Comparison of ENCODE assay signal across 1 cellular context in the genomic region with DNA sequence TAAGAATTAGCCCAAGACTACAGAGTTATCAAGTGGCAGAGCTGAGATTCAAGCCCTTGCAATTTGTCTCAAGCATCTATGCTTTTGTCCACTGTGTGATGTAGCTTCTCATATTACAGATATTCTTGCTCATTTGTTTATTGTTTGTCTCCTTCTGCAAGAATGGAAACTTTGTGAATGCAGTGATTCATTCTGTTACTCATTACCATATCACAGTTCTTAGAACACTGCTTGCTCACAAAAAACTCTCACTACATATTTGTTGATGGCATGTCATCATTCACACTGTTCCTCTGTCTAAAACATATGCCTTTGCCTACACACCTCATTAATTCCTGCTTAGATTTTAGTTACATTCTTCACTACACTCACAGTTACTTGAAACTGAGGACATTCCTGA.
TF ChIP-seq lines count a peak whose summit lies in the region.

No MANE protein-coding gene starts in this region.

TF ChIP-seq in WTC11, 78 proteins besides CTCF, POLR2A, EP300 and RAD21 (continued from another document):
- TF ChIP-seq, protein P1, sequence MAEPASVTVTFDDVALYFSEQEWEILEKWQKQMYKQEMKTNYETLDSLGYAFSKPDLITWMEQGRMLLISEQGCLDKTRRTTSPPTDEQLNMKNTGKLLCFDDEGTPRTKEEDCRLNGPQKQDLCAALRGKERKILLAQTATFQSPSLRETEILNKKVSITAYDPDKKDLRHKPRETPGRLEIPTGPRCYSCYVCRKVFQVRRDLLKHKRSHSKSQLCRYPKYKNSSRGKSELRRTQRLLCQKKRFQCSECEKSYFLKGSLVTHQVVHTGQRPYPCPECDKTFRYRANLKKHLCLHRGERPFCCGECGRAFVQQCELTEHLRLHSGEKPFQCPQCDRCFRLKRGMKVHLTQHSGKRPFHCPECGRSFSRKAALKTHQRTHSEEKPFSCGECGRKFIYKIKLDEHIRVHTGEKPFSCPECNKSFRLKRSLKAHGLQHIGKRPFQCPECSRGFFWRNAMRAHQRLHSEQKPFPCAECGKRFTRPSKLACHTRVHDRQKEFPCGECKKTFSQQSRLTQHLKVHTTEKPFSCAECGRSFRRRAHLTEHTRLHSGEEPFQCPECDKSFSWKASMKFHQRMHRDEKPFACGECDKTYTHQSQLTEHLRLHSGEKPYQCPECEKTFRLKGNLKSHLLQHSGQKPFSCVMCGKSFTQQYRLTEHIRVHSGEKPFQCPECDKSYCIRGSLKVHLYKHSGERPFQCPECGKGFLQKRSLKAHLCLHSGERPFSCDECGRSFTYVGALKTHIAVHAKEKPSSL (CRISPR knock-in tag; conservative IDR thresholded peaks at IDR 0.05): no peak
- no peak for TF ChIP-seq FOXK1 (CRISPR knock-in tag; IDR thresholded peaks at IDR 0.05)
- no peak for TF ChIP-seq ZNF219 (CRISPR knock-in tag; IDR thresholded peaks at IDR 0.05; ENCODE audit: borderline replicate concordance)
- no peak for TF ChIP-seq SMAD3 (CRISPR knock-in tag; IDR thresholded peaks at IDR 0.05; ENCODE audit: borderline replicate concordance)
- no peak for TF ChIP-seq TEAD4 (CRISPR knock-in tag; IDR thresholded peaks at IDR 0.05)
- TF ChIP-seq, protein P2, sequence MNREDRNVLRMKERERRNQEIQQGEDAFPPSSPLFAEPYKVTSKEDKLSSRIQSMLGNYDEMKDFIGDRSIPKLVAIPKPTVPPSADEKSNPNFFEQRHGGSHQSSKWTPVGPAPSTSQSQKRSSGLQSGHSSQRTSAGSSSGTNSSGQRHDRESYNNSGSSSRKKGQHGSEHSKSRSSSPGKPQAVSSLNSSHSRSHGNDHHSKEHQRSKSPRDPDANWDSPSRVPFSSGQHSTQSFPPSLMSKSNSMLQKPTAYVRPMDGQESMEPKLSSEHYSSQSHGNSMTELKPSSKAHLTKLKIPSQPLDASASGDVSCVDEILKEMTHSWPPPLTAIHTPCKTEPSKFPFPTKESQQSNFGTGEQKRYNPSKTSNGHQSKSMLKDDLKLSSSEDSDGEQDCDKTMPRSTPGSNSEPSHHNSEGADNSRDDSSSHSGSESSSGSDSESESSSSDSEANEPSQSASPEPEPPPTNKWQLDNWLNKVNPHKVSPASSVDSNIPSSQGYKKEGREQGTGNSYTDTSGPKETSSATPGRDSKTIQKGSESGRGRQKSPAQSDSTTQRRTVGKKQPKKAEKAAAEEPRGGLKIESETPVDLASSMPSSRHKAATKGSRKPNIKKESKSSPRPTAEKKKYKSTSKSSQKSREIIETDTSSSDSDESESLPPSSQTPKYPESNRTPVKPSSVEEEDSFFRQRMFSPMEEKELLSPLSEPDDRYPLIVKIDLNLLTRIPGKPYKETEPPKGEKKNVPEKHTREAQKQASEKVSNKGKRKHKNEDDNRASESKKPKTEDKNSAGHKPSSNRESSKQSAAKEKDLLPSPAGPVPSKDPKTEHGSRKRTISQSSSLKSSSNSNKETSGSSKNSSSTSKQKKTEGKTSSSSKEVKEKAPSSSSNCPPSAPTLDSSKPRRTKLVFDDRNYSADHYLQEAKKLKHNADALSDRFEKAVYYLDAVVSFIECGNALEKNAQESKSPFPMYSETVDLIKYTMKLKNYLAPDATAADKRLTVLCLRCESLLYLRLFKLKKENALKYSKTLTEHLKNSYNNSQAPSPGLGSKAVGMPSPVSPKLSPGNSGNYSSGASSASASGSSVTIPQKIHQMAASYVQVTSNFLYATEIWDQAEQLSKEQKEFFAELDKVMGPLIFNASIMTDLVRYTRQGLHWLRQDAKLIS (CRISPR knock-in tag; IDR thresholded peaks at IDR 0.05; ENCODE audit: borderline replicate concordance): no peak
- TF ChIP-seq IRF2 (CRISPR knock-in tag; IDR thresholded peaks at IDR 0.05; ENCODE audit: borderline replicate concordance, low read depth): no peak
- TF ChIP-seq EMX1 (CRISPR knock-in tag; IDR thresholded peaks at IDR 0.05): no peak
- TF ChIP-seq, protein P3, sequence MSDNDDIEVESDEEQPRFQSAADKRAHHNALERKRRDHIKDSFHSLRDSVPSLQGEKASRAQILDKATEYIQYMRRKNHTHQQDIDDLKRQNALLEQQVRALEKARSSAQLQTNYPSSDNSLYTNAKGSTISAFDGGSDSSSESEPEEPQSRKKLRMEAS (CRISPR knock-in tag; IDR thresholded peaks at IDR 0.05): no peak
- TF ChIP-seq NFATC4 (CRISPR knock-in tag; IDR thresholded peaks at IDR 0.05): no peak
